Comparison of ENCODE assay signal across 8 cellular contexts in the genomic region with DNA sequence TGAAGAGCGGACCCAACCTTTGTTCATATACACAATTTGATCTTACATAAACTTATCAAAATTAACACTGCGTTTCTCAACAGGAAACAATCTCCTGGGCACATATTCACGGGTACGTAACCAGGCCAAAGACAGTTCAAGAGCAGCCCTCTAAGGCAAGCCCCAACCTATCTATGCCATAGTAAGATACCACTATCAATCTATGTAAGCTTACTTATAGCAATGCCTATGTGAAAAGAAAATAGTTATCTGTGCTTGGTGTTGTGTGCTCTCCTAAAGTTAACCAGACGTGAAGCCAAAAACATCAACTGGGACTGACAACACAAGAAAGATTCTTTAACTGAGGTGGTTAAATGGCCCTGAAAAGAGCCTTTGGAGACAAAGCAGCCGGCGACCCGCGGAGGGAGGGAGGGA. TPM values are rescaled to one million over a fixed set of nuclear protein-coding genes. Genes with fewer than 3 reads are reported as not detected.
DNase-seq lines count a peak whose midpoint lies in the region; ATAC-seq and TF ChIP-seq lines count a peak whose summit lies in the region.

No MANE protein-coding gene starts in this region.

- TF ChIP-seq CTCF in H9 (conservative IDR thresholded peaks at IDR 0.05) (no peak), epithelial cell of esophagus (IDR thresholded peaks at IDR 0.05; ENCODE audit: insufficient read depth, low read depth, low read length, missing control alignments) (no peak), osteocyte (IDR thresholded peaks at IDR 0.05) (no peak)

- peaks cover 19% of the 10 kb centered on the region for H3K79me2 ChIP-seq in H9 (ENCODE audit: insufficient read depth, low read length)

- H3K4me1 ChIP-seq in H9 (ENCODE audit: insufficient read depth, low read length): peaks cover 6% of the 10 kb centered on the region; the same call in 1 of the 2 replicates

- no peak overlapping the region for H2BK12ac ChIP-seq in H9 (ENCODE audit: insufficient read length, low read depth, low read length)

- no peaks in the 10 kb centered on the region for H4K20me1 ChIP-seq in H9 (ENCODE audit: control insufficient read depth, insufficient read depth, insufficient read length)

- H3K36me3 Mint-ChIP-seq in H9 (ENCODE audit: insufficient read depth in 1 of 3, low read depth in 3 of 3) (no peaks in the 10 kb centered on the region; a peak in 2 of 7 replicates), osteocyte (ENCODE audit: unreplicated experiment) (peaks cover 10% of the 10 kb centered on the region)

- no peaks in the 10 kb centered on the region for H3K27me3 ChIP-seq in H9 (ENCODE audit: insufficient read depth, low read length)

- no peak overlapping the region for H2AK5ac ChIP-seq in H9 (ENCODE audit: insufficient read length, low read length)

- no peak overlapping the region for H4K5ac ChIP-seq in H9 (ENCODE audit: insufficient read length, low read depth, low read length)

- H3K9me3 Mint-ChIP-seq in H9 (no peaks in the 10 kb centered on the region), osteocyte (ENCODE audit: unreplicated experiment) (no peaks in the 10 kb centered on the region)

- H2BK120ac ChIP-seq in H9 (ENCODE audit: low read depth, low read length, poor library complexity, severe bottlenecking): no peak overlapping the region

- H3K4ac ChIP-seq in H9 (ENCODE audit: low read depth, low read length): no peak overlapping the region

- H3K27me3 Mint-ChIP-seq in H9 (ENCODE audit: low read depth) (no peaks in the 10 kb centered on the region; the same call in 1 of the 2 replicates), osteocyte (ENCODE audit: unreplicated experiment) (no peaks in the 10 kb centered on the region)

- peak; percentile 52; the same call in 1 of the 2 replicates for TF ChIP-seq POLR2A in Raji (IDR thresholded peaks at IDR 0.05; ENCODE audit: insufficient read depth, low read depth, low read length)

- no peak overlapping the region for H2BK15ac ChIP-seq in H9 (ENCODE audit: low read depth, low read length)

- no peak overlapping the region for H4K91ac ChIP-seq in H9 (ENCODE audit: insufficient read length, low read depth, low read length)

- 100% methylated on average over 1 of the region's 9 CpGs for WGBS in H9 (ENCODE audit: extremely low coverage, insufficient read length, low lambda C conversion rate)

- H3K4me3 Mint-ChIP-seq in H9: peak overlapping the region; percentile 82 to 92
- H3K4me3 Mint-ChIP-seq in osteocyte (ENCODE audit: unreplicated experiment): peak overlapping the region; percentile 78

- no peak overlapping the region for H2AFZ ChIP-seq in H9 (ENCODE audit: low read length)

- H3K4me3 ChIP-seq in epithelial cell of esophagus (ENCODE audit: low read length): peak overlapping the region; percentile 71

- H3K27ac ChIP-seq in H9 (ENCODE audit: insufficient read length, low read depth, low read length): peak overlapping the region; percentile 57

- ATAC-seq in GM19397 (IDR thresholded peaks at IDR 0.05; ENCODE audit: unreplicated experiment): no peak
- ATAC-seq in GM21526 (IDR thresholded peaks at IDR 0.05; ENCODE audit: low FRiP score, unreplicated experiment): no peak

- peak overlapping the region; percentile 38; the same call in 1 of the 2 replicates for H3K14ac ChIP-seq in H9 (ENCODE audit: insufficient read depth, low read length)

- H3K4me1 Mint-ChIP-seq in H9: peaks cover 46 to 47% of the 10 kb centered on the region in 2 experiments
- peaks cover 39% of the 10 kb centered on the region for H3K4me1 Mint-ChIP-seq in osteocyte (ENCODE audit: unreplicated experiment)

- peak overlapping the region; percentile 48 to 97 (median 88); a peak in 6 of 7 replicates for H3K27ac Mint-ChIP-seq in H9
- H3K27ac Mint-ChIP-seq in osteocyte (ENCODE audit: unreplicated experiment): peak overlapping the region; percentile 72

- peak overlapping the region; percentile 12 for H3T11ph ChIP-seq in H9 (ENCODE audit: low read length)

- H3K18ac ChIP-seq in H9 (ENCODE audit: insufficient read length, low read depth, low read length): peak overlapping the region; percentile 28

- no peak for DNase-seq in H9
- peak; percentile 19 for DNase-seq in epithelial cell of esophagus (ENCODE audit: low read depth)
- DNase-seq in osteocyte (ENCODE audit: extremely low spot score, unreplicated experiment): no peak
- no peak for DNase-seq in HuH-7 (ENCODE audit: low spot score)
- DNase-seq in NCI-H2029 (lab: John Stamatoyannopoulos, UW): no peak

- no peaks in the 10 kb centered on the region for H3K79me1 ChIP-seq in H9 (ENCODE audit: insufficient read depth, low read depth, low read length, poor library complexity, severe bottlenecking)

- no peak overlapping the region for H2BK20ac ChIP-seq in H9 (ENCODE audit: low read depth, low read length, poor library complexity, severe bottlenecking)

- H3K56ac ChIP-seq in H9 (ENCODE audit: insufficient read length, low read depth, low read length): peak overlapping the region; percentile 91

- peaks cover 5% of the 10 kb centered on the region for H3K23me2 ChIP-seq in H9 (ENCODE audit: insufficient read length, low read depth, low read length, poor library complexity, severe bottlenecking)

- peak overlapping the region; percentile 97 for H3K4me2 ChIP-seq in H9 (ENCODE audit: insufficient read depth, insufficient read length, low read length)

- H4K8ac ChIP-seq in H9 (replicated peaks; ENCODE audit: insufficient read length, low read depth, low read length): no peak overlapping the region

- H3K23ac ChIP-seq in H9 (ENCODE audit: insufficient read length, low read depth, low read length): no peak overlapping the region

- H3K9ac ChIP-seq in H9 (ENCODE audit: extremely low read depth, insufficient read length, low read length): peak overlapping the region; percentile 94

- H3K9me3 ChIP-seq in H9 (ENCODE audit: control insufficient read depth, low read depth, low read length): no peaks in the 10 kb centered on the region

- no peak overlapping the region for H2BK5ac ChIP-seq in H9 (ENCODE audit: insufficient read length, low read length)

RNA-seq across cellular contexts. Expression of gene BOLA1, which starts 49.4 kb away (rescaled TPM):
- total RNA-seq in H9 (2021): 5.7 and 6.0 TPM in 2 replicates
- total RNA-seq in osteocyte: 12.9 and 13.7 TPM in 2 replicates
